In genomic region chr5:40652441-40653220, GRCh38 we compare ENCODE assay signal across 12 cellular contexts. TPM values are rescaled to one million over a fixed set of nuclear protein-coding genes. Genes with fewer than 3 reads are reported as not detected.
DNase-seq lines count a peak whose midpoint lies in the region; ATAC-seq and TF ChIP-seq lines count a peak whose summit lies in the region.
"Had no signal": no experiment of that assay in that cellular context is flagged by ENCODE, and none has a peak within 500 bp of the region (broad histone marks: within the 10 kb centered on the region; RNA-seq: fewer than 3 reads in every experiment).

No MANE protein-coding gene starts in this region.

- H3K27ac ChIP-seq in neural progenitor cell = no peak overlapping the region
- H3K27ac ChIP-seq: SJCRH30 had no signal

- H3F3A ChIP-seq in neural progenitor cell (ENCODE audit: low read depth) = no peaks in the 10 kb centered on the region

- peaks cover 2% of the 10 kb centered on the region for H3K9me3 Mint-ChIP-seq in activated CD8-positive, alpha-beta memory T cell treated with anti-CD3 and anti-CD28 coated beads, Interleukin-2, amount 10 ng/mL, durations not matched to agents 7 days and 5 days (ENCODE audit: low read depth)
- H3K9me3 Mint-ChIP-seq in activated naive CD8-positive, alpha-beta T cell treated with anti-CD3 and anti-CD28 coated beads for 36 hours = peaks cover 8% of the 10 kb centered on the region
- no peaks in the 10 kb centered on the region for H3K9me3 Mint-ChIP-seq in stimulated activated memory B cell treated with anti-CD40 and anti-IgM and Interleukin-4, amounts not matched to agents 10 μg/mL and 1 μg/mL and 100 μg/mL, for 72 hours
- H3K9me3 Mint-ChIP-seq in neural progenitor cell = no peaks in the 10 kb centered on the region

- no peaks in the 10 kb centered on the region for H4K20me1 ChIP-seq in neural progenitor cell (ENCODE audit: low read depth)

- H3K36me3 ChIP-seq in neural progenitor cell = no peaks in the 10 kb centered on the region
- H3K36me3 ChIP-seq: HAP-1, SJCRH30 had no signal

- no peak overlapping the region for H2AFZ ChIP-seq in neural progenitor cell (replicated peaks)

- CTCF ChIA-PET in activated CD8-positive, alpha-beta memory T cell treated with anti-CD3 and anti-CD28 coated beads, Interleukin-2, amount 10 ng/mL, durations not matched to agents 7 days and 5 days (lab: Charles Lee) = interaction anchor here (0.7 to 3.2 kb wide), 7 partner anchors 14 to 215 kb away, joined by 3 to 24 read pairs (median 5); partner anchors contain the start of gene PTGER4

- no peaks in the 10 kb centered on the region for H3K9me3 ChIP-seq in neural progenitor cell (ENCODE audit: low read depth)
- H3K9me3 ChIP-seq: HAP-1, SJCRH30 had no signal

- no peaks in the 10 kb centered on the region for H3K79me2 ChIP-seq in neural progenitor cell (ENCODE audit: low read depth)

- H3K4me1 Mint-ChIP-seq in activated CD8-positive, alpha-beta memory T cell treated with anti-CD3 and anti-CD28 coated beads, Interleukin-2, amount 10 ng/mL, durations not matched to agents 7 days and 5 days = peaks cover 78% of the 10 kb centered on the region
- H3K4me1 Mint-ChIP-seq in activated naive CD8-positive, alpha-beta T cell treated with anti-CD3 and anti-CD28 coated beads for 36 hours = peaks cover 68% of the 10 kb centered on the region
- H3K4me1 Mint-ChIP-seq in stimulated activated memory B cell treated with anti-CD40 and anti-IgM and Interleukin-4, amounts not matched to agents 10 μg/mL and 1 μg/mL and 100 μg/mL, for 72 hours = peaks cover 26% of the 10 kb centered on the region
- peaks cover 9% of the 10 kb centered on the region for H3K4me1 Mint-ChIP-seq in neural progenitor cell

- no peak overlapping the region for H3K4me3 ChIP-seq in neural progenitor cell
- H3K4me3 ChIP-seq: HAP-1, SJCRH30 had no signal

- peak; percentile 52 for ATAC-seq in activated CD8-positive, alpha-beta memory T cell treated with anti-CD3 and anti-CD28 coated beads, Interleukin-2, amount 10 ng/mL, durations not matched to agents 7 days and 5 days
- no peak for ATAC-seq in stimulated activated memory B cell treated with anti-CD40 and anti-IgM and Interleukin-4, amounts not matched to agents 10 μg/mL and 1 μg/mL and 100 μg/mL, for 72 hours

- no peaks in the 10 kb centered on the region for H3K4me1 ChIP-seq in neural progenitor cell
- H3K4me1 ChIP-seq: HAP-1 had no signal

- H3K27me3 Mint-ChIP-seq in activated CD8-positive, alpha-beta memory T cell treated with anti-CD3 and anti-CD28 coated beads, Interleukin-2, amount 10 ng/mL, durations not matched to agents 7 days and 5 days = no peaks in the 10 kb centered on the region
- no peaks in the 10 kb centered on the region for H3K27me3 Mint-ChIP-seq in activated naive CD8-positive, alpha-beta T cell treated with anti-CD3 and anti-CD28 coated beads for 36 hours
- H3K27me3 Mint-ChIP-seq in stimulated activated memory B cell treated with anti-CD40 and anti-IgM and Interleukin-4, amounts not matched to agents 10 μg/mL and 1 μg/mL and 100 μg/mL, for 72 hours = no peaks in the 10 kb centered on the region
- peaks cover 3% of the 10 kb centered on the region for H3K27me3 Mint-ChIP-seq in neural progenitor cell (ENCODE audit: insufficient read depth, low read depth)
- H3K27me3 Mint-ChIP-seq: progenitor cell of endocrine pancreas had no signal

- H3K4me2 ChIP-seq in neural progenitor cell = no peak overlapping the region

- H3K27ac Mint-ChIP-seq in activated CD8-positive, alpha-beta memory T cell treated with anti-CD3 and anti-CD28 coated beads, Interleukin-2, amount 10 ng/mL, durations not matched to agents 7 days and 5 days = peak overlapping the region; percentile 96
- peak overlapping the region; percentile 79 for H3K27ac Mint-ChIP-seq in activated naive CD8-positive, alpha-beta T cell treated with anti-CD3 and anti-CD28 coated beads for 36 hours
- peak overlapping the region; percentile 68 for H3K27ac Mint-ChIP-seq in stimulated activated memory B cell treated with anti-CD40 and anti-IgM and Interleukin-4, amounts not matched to agents 10 μg/mL and 1 μg/mL and 100 μg/mL, for 72 hours
- no peak overlapping the region for H3K27ac Mint-ChIP-seq in neural progenitor cell
- H3K27ac Mint-ChIP-seq: progenitor cell of endocrine pancreas had no signal

- H3K9ac ChIP-seq in neural progenitor cell = no peak overlapping the region

- peaks cover 14% of the 10 kb centered on the region for H3K36me3 Mint-ChIP-seq in activated CD8-positive, alpha-beta memory T cell treated with anti-CD3 and anti-CD28 coated beads, Interleukin-2, amount 10 ng/mL, durations not matched to agents 7 days and 5 days
- peaks cover 3% of the 10 kb centered on the region for H3K36me3 Mint-ChIP-seq in activated naive CD8-positive, alpha-beta T cell treated with anti-CD3 and anti-CD28 coated beads for 36 hours
- H3K36me3 Mint-ChIP-seq in stimulated activated memory B cell treated with anti-CD40 and anti-IgM and Interleukin-4, amounts not matched to agents 10 μg/mL and 1 μg/mL and 100 μg/mL, for 72 hours = no peaks in the 10 kb centered on the region
- H3K36me3 Mint-ChIP-seq in neural progenitor cell = no peaks in the 10 kb centered on the region

- peak; percentile 65 for DNase-seq in activated CD8-positive, alpha-beta memory T cell treated with anti-CD3 and anti-CD28 coated beads, Interleukin-2, amount 10 ng/mL, durations not matched to agents 7 days and 5 days
- DNase-seq in activated CD8-positive, alpha-beta memory T cell treated with anti-CD3 and anti-CD28 coated beads, Interleukin-2, amount 50 U/mL, for 48 hours = no peak
- DNase-seq in NCI-H69 (lab: John Stamatoyannopoulos, UW) = peak; percentile 89
- peak; percentile 17 for DNase-seq in activated naive CD8-positive, alpha-beta T cell treated with anti-CD3 and anti-CD28 coated beads for 36 hours
- DNase-seq in NCI-H524 treated with DMSO at 0.1 percent for 48 hours (lab: John Stamatoyannopoulos, UW) = no peak
- DNase-seq in SKM-1 (lab: John Stamatoyannopoulos, UW; ENCODE audit: unreplicated experiment) = no peak
- DNase-seq in neural progenitor cell (ENCODE audit: low spot score) = no peak
- DNase-seq: NCI-H1436 treated with DMSO at 0.1 percent for 48 hours, SJCRH30 had no signal

- H3K27me3 ChIP-seq in neural progenitor cell = no peaks in the 10 kb centered on the region
- H3K27me3 ChIP-seq: SJCRH30 had no signal

- H3K4me3 Mint-ChIP-seq in activated CD8-positive, alpha-beta memory T cell treated with anti-CD3 and anti-CD28 coated beads, Interleukin-2, amount 10 ng/mL, durations not matched to agents 7 days and 5 days = peak overlapping the region; percentile 76
- H3K4me3 Mint-ChIP-seq in activated naive CD8-positive, alpha-beta T cell treated with anti-CD3 and anti-CD28 coated beads for 36 hours = peak overlapping the region; percentile 12
- no peak overlapping the region for H3K4me3 Mint-ChIP-seq in stimulated activated memory B cell treated with anti-CD40 and anti-IgM and Interleukin-4, amounts not matched to agents 10 μg/mL and 1 μg/mL and 100 μg/mL, for 72 hours
- no peak overlapping the region for H3K4me3 Mint-ChIP-seq in neural progenitor cell

- no peak for TF ChIP-seq CTCF in neural progenitor cell (IDR thresholded peaks at IDR 0.05)

RNA-seq across cellular contexts. Expression of gene PTGER4, which starts 27.1 kb away (rescaled TPM):
- total RNA-seq in activated CD8-positive, alpha-beta memory T cell treated with anti-CD3 and anti-CD28 coated beads, Interleukin-2, amount 10 ng/mL, durations not matched to agents 7 days and 5 days = 10 to 100 TPM; 50.8 to 79.1 TPM
- total RNA-seq in activated naive CD8-positive, alpha-beta T cell treated with anti-CD3 and anti-CD28 coated beads for 36 hours = 10 to 100 TPM; 64.5 to 65.2 TPM
- total RNA-seq in neural progenitor cell (ENCODE audit: low replicate concordance) = 0.65 TPM in 1 of 2 replicates, not detected in the other

Comparison
In these comparisons a context has a peak if more than half of its experiments do, and no peak if none do; other contexts are left out.
1. DNase-seq: peak in activated CD8-positive, alpha-beta memory T cell treated with anti-CD3 and anti-CD28 coated beads, Interleukin-2, amount 10 ng/mL, durations not matched to agents 7 days and 5 days (single experiment), NCI-H69 (single experiment) and activated naive CD8-positive, alpha-beta T cell treated with anti-CD3 and anti-CD28 coated beads for 36 hours (single experiment); none in activated CD8-positive, alpha-beta memory T cell treated with anti-CD3 and anti-CD28 coated beads, Interleukin-2, amount 50 U/mL, for 48 hours (single experiment), NCI-H524 treated with DMSO at 0.1 percent for 48 hours (single experiment), SKM-1 (single experiment) and neural progenitor cell (single experiment).
2. H3K4me3 Mint-ChIP-seq: peak in activated CD8-positive, alpha-beta memory T cell treated with anti-CD3 and anti-CD28 coated beads, Interleukin-2, amount 10 ng/mL, durations not matched to agents 7 days and 5 days (single experiment) and activated naive CD8-positive, alpha-beta T cell treated with anti-CD3 and anti-CD28 coated beads for 36 hours (single experiment); none in stimulated activated memory B cell treated with anti-CD40 and anti-IgM and Interleukin-4, amounts not matched to agents 10 μg/mL and 1 μg/mL and 100 μg/mL, for 72 hours (single experiment) and neural progenitor cell (single experiment).
3. RNA of gene PTGER4, which starts 27.1 kb away (total RNA-seq): 50.8 to 79.1 TPM in activated CD8-positive, alpha-beta memory T cell treated with anti-CD3 and anti-CD28 coated beads, Interleukin-2, amount 10 ng/mL, durations not matched to agents 7 days and 5 days and 64.5 to 65.2 TPM in activated naive CD8-positive, alpha-beta T cell treated with anti-CD3 and anti-CD28 coated beads for 36 hours; 0.65 TPM in neural progenitor cell; every median in the first group is over 10 times any median in the second.